16 cellular contexts compared by ENCODE assay signal in genomic region chr20:50434321-50434652, GRCh38.
"Had no signal": no experiment of that assay in that cellular context is flagged by ENCODE, and none has a peak within 500 bp of the region (broad histone marks: within the 10 kb centered on the region; RNA-seq: fewer than 3 reads in every experiment).

No MANE protein-coding gene starts in this region.

- H3K27me3 ChIP-seq: gastroesophageal sphincter, heart right ventricle had no signal

- DNase-seq: activated CD4-positive, alpha-beta T cell treated with anti-CD3 and anti-CD28 coated beads, Interleukin-2, amount 10 ng/mL, durations not matched to agents 7 days and 5 days; activated CD8-positive, alpha-beta memory T cell treated with anti-CD3 and anti-CD28 coated beads for 24 hours; activated CD8-positive, alpha-beta memory T cell treated with anti-CD3 and anti-CD28 coated beads, Interleukin-2, amount 50 U/mL, for 48 hours; activated effector memory CD4-positive, alpha-beta T cell treated with anti-CD3 and anti-CD28 coated beads, Interleukin-2, amount 50 U/mL, for 16 hours; activated naive CD4-positive, alpha-beta T cell treated with anti-CD3 and anti-CD28 coated beads, Interleukin-2, amount 50 U/mL, for 16 hours; activated T-cell treated with anti-CD3 and anti-CD28 coated beads, Interleukin-2, amount 50 U/mL, for 48 hours; aorta; heart right ventricle; naive thymus-derived CD4-positive, alpha-beta T cell; stimulated activated CD4-positive, alpha-beta T cell treated with anti-CD3 and anti-CD28 coated beads, Interleukin-4, amount 100 ng/mL, for 1 hour had no signal

- H3K27me3 Mint-ChIP-seq: activated CD4-positive, alpha-beta T cell treated with anti-CD3 and anti-CD28 coated beads, Interleukin-2, amount 10 ng/mL, durations not matched to agents 7 days and 5 days had no signal

- H3K27ac ChIP-seq: coronary artery, gastroesophageal sphincter, parathyroid adenoma, thoracic aorta had no signal

- H3K36me3 ChIP-seq: gastroesophageal sphincter, heart right ventricle, thoracic aorta had no signal

- H3K4me3 Mint-ChIP-seq: activated CD4-positive, alpha-beta T cell treated with anti-CD3 and anti-CD28 coated beads, Interleukin-2, amount 10 ng/mL, durations not matched to agents 7 days and 5 days; naive thymus-derived CD4-positive, alpha-beta T cell had no signal

- H3K4me3 ChIP-seq: coronary artery, gastroesophageal sphincter, heart right ventricle, smooth muscle cell, thoracic aorta had no signal

- H3K4me1 Mint-ChIP-seq: activated CD4-positive, alpha-beta T cell treated with anti-CD3 and anti-CD28 coated beads, Interleukin-2, amount 10 ng/mL, durations not matched to agents 7 days and 5 days had no signal

- H3K9me3 ChIP-seq: gastroesophageal sphincter, heart right ventricle, thoracic aorta had no signal

- H3K9me3 Mint-ChIP-seq: activated CD4-positive, alpha-beta T cell treated with anti-CD3 and anti-CD28 coated beads, Interleukin-2, amount 10 ng/mL, durations not matched to agents 7 days and 5 days; naive thymus-derived CD4-positive, alpha-beta T cell had no signal

- H3K27ac Mint-ChIP-seq: activated CD4-positive, alpha-beta T cell treated with anti-CD3 and anti-CD28 coated beads, Interleukin-2, amount 10 ng/mL, durations not matched to agents 7 days and 5 days; naive thymus-derived CD4-positive, alpha-beta T cell had no signal

- H3K4me1 ChIP-seq: gastroesophageal sphincter, parathyroid adenoma had no signal

- ATAC-seq: activated CD4-positive, CD25-positive, alpha-beta regulatory T cell treated with anti-CD3 and anti-CD28 coated beads, Interleukin-2, amount 50 U/mL, for 24 hours; naive thymus-derived CD4-positive, alpha-beta T cell had no signal
